ENCODE assay signal across 22 cellular contexts in genomic region chr10:76111404-76111803, GRCh38.
DNase-seq lines count a peak whose midpoint lies in the region; ATAC-seq and TF ChIP-seq lines count a peak whose summit lies in the region.
"Had no signal": no experiment of that assay in that cellular context is flagged by ENCODE, and none has a peak within 500 bp of the region (broad histone marks: within the 10 kb centered on the region; RNA-seq: fewer than 3 reads in every experiment).

No MANE protein-coding gene starts in this region.

- H3K56ac ChIP-seq in mesendoderm (ENCODE audit: low read length) = no peak overlapping the region

- H3K36me3 Mint-ChIP-seq in WTC11 = no peaks in the 10 kb centered on the region
- H3K36me3 Mint-ChIP-seq in type B pancreatic cell = peaks cover 11% of the 10 kb centered on the region

- peak overlapping the region; percentile 66 for H3K4ac ChIP-seq in mesendoderm (ENCODE audit: low read depth, low read length)

- H3K4me1 Mint-ChIP-seq in WTC11 (peaks cover 43% of the 10 kb centered on the region), type B pancreatic cell (ENCODE audit: unreplicated experiment) (peaks cover 63% of the 10 kb centered on the region)

- POLR2A ChIA-PET in SK-N-SH (lab: Yijun Ruan, JAX) (interaction anchor here (1.1 kb wide), 1 partner anchor 710 kb away, joined by 3 read pairs; the partner anchor contains the start of gene ZNF503), WTC11 (lab: Charles Lee) (no interaction called here)

- no peaks in the 10 kb centered on the region for H4K20me1 ChIP-seq in SK-N-SH (ENCODE audit: insufficient read depth)

- no peak for TF ChIP-seq EP300 in SK-N-SH (IDR thresholded peaks at IDR 0.05; ENCODE audit: borderline replicate concordance in 1 of 2, low read depth in 1 of 2, low read length in 1 of 2)

- no peak overlapping the region for H2AK5ac ChIP-seq in mesendoderm (ENCODE audit: low read length)

- TF ChIP-seq RAD21 in SK-N-SH (IDR thresholded peaks at IDR 0.05; ENCODE audit: low read length) = no peak

- DNase-seq in SK-N-SH = no peak
- no peak for DNase-seq in WTC11 (ENCODE audit: low spot score)
- no peak for DNase-seq in mesendoderm
- no peak for DNase-seq in type B pancreatic cell (ENCODE audit: extremely low spot score, unreplicated experiment)
- no peak for DNase-seq in central memory CD4-positive, alpha-beta T cell
- DNase-seq in activated naive CD4-positive, alpha-beta T cell treated with Interleukin-2 at 50 U/mL for 16 hours = no peak
- DNase-seq: 8988T; ACHN; DMS153; DND-41; IMR-90; MM.1S; NCI-H2029; NCI-H446; NCI-H524 treated with DMSO at 0.1 percent for 48 hours; NCI-H774; NK-92 treated with Interleukin-12 subunit alpha and Interleukin-12 subunit beta, amount 100 ng/mL, for 24 hours; PC-3; SJCRH30 had no signal

- H3K4me1 ChIP-seq in SK-N-SH (ENCODE audit: control insufficient read depth in 1 of 2, insufficient read depth in 2 of 2, low read depth in 1 of 2, low read length in 1 of 2) (peaks cover 9 to 46% of the 10 kb centered on the region in 2 experiments), mesendoderm (ENCODE audit: control insufficient read depth, low read depth, low read length) (peaks cover 9% of the 10 kb centered on the region)

- no peak overlapping the region for H4K8ac ChIP-seq in mesendoderm (ENCODE audit: low read depth, low read length)

- peak overlapping the region; percentile 20 for H2BK15ac ChIP-seq in mesendoderm (replicated peaks; ENCODE audit: low read depth)

- H3K27ac ChIP-seq in SK-N-SH (ENCODE audit: low read depth in 2 of 2, low read length in 1 of 2) = peak overlapping the region in 1 of 2 experiments; percentile 90; a peak in 1 of 4 replicates
- H3K27ac ChIP-seq in mesendoderm (ENCODE audit: low read depth, low read length) = no peak overlapping the region
- H3K27ac ChIP-seq: KMS-11, SJCRH30 had no signal

- H3K27me3 Mint-ChIP-seq in WTC11 (ENCODE audit: low read depth) (peaks cover 33% of the 10 kb centered on the region), type B pancreatic cell (peaks cover 78% of the 10 kb centered on the region)

- no peak overlapping the region for H3K9ac ChIP-seq in SK-N-SH
- no peak overlapping the region for H3K9ac ChIP-seq in mesendoderm (ENCODE audit: low read length)
- H3K9ac ChIP-seq: KMS-11 had no signal

- H3K18ac ChIP-seq in mesendoderm (ENCODE audit: low read length) = peak overlapping the region; percentile 88

- ATAC-seq in SK-N-SH treated with all-trans-retinoic acid at 6 μM for 48 hours (no peak), WTC11 (no peak), HG03039 (IDR thresholded peaks at IDR 0.05; ENCODE audit: unreplicated experiment) (no peak)
- ATAC-seq: PC-3 had no signal

- H3K4me3 ChIP-seq in SK-N-SH (ENCODE audit: low read depth in 2 of 2, low read length in 1 of 2) = no peak overlapping the region
- no peak overlapping the region for H3K4me3 ChIP-seq in mesendoderm (ENCODE audit: low read length)
- H3K4me3 ChIP-seq: SJCRH30 had no signal

- no peaks in the 10 kb centered on the region for H3K79me1 ChIP-seq in mesendoderm (ENCODE audit: low read length)

- no peak overlapping the region for H3K23ac ChIP-seq in mesendoderm (ENCODE audit: low read length)

- H3K27me3 ChIP-seq in SK-N-SH (ENCODE audit: insufficient read depth) (no peaks in the 10 kb centered on the region), mesendoderm (ENCODE audit: insufficient read depth, low read length, poor library complexity) (no peaks in the 10 kb centered on the region)
- H3K27me3 ChIP-seq: SJCRH30 had no signal

- peaks cover 3% of the 10 kb centered on the region for H3F3A ChIP-seq in SK-N-SH (replicated peaks; ENCODE audit: insufficient read depth)

- no peaks in the 10 kb centered on the region for H3K9me2 ChIP-seq in SK-N-SH

- 77% methylated on average over 4 of the region's 4 CpGs for WGBS in SK-N-SH (ENCODE audit: low lambda C conversion rate)
- no CpG with 5 or more reads among the region's 4 CpGs for WGBS in mesendoderm (ENCODE audit: extremely low coverage, insufficient coverage, low lambda C conversion rate)

- H3K9me3 ChIP-seq in SK-N-SH = no peaks in the 10 kb centered on the region
- H3K9me3 ChIP-seq: SJCRH30 had no signal

- H3K79me2 ChIP-seq in SK-N-SH (ENCODE audit: insufficient read depth) = no peaks in the 10 kb centered on the region
- H3K79me2 ChIP-seq in mesendoderm (ENCODE audit: control insufficient read depth, insufficient read depth, low read length) = no peaks in the 10 kb centered on the region

- CTCF ChIA-PET in SK-N-SH (lab: Yijun Ruan, JAX) = interaction anchor here (0.6 to 1.8 kb wide), 5 partner anchors 10 to 711 kb away, joined by 3 to 4 read pairs (median 3); no protein-coding TSS in a partner anchor
- CTCF ChIA-PET in WTC11 (lab: Charles Lee) = interaction anchor here (0.6 to 1.2 kb wide), 4 partner anchors 60 to 204 kb away, joined by 3 to 6 read pairs (median 6); no protein-coding TSS in a partner anchor

- H3K9me3 Mint-ChIP-seq in WTC11 (no peaks in the 10 kb centered on the region), type B pancreatic cell (peaks cover 8% of the 10 kb centered on the region)

- no peak overlapping the region for H3K27ac Mint-ChIP-seq in WTC11
- peak overlapping the region; percentile 30 for H3K27ac Mint-ChIP-seq in type B pancreatic cell

- H3K4me3 Mint-ChIP-seq in WTC11 (peak overlapping the region; percentile 42), type B pancreatic cell (peak overlapping the region; percentile 64)

- H4K5ac ChIP-seq in mesendoderm (ENCODE audit: low read length) = no peak overlapping the region

- no peak for TF ChIP-seq CTCF in SK-N-SH (IDR thresholded peaks at IDR 0.05)
- no peak for TF ChIP-seq CTCF in WTC11 (IDR thresholded peaks at IDR 0.05)
- no peak for TF ChIP-seq CTCF in type B pancreatic cell (conservative IDR thresholded peaks at IDR 0.05)

- H3K4me2 ChIP-seq in SK-N-SH = 0 out of 2 replicates have a peak overlapping the region, but pooled peaks have one; percentile 19
- H3K4me2 ChIP-seq in mesendoderm (ENCODE audit: low read length) = no peak overlapping the region
- H3K4me2 ChIP-seq: KMS-11 had no signal

- H3K36me3 ChIP-seq in SK-N-SH (replicated peaks in 1 of 2; ENCODE audit: control insufficient read depth in 1 of 2, insufficient read depth in 2 of 2, low read length in 1 of 2) (no peaks in the 10 kb centered on the region), mesendoderm (ENCODE audit: control insufficient read depth, insufficient read depth, low read length) (no peaks in the 10 kb centered on the region)
- H3K36me3 ChIP-seq: SJCRH30 had no signal

- no peak overlapping the region for H2BK120ac ChIP-seq in mesendoderm (ENCODE audit: low read depth, low read length)

- no peak overlapping the region for H2BK5ac ChIP-seq in mesendoderm (ENCODE audit: low read length)

- no peak overlapping the region for H2AFZ ChIP-seq in SK-N-SH (ENCODE audit: low read depth)

TF ChIP-seq in SK-N-SH, 30 proteins besides CTCF, POLR2A, EP300 and RAD21:
- TF ChIP-seq, protein P1, sequence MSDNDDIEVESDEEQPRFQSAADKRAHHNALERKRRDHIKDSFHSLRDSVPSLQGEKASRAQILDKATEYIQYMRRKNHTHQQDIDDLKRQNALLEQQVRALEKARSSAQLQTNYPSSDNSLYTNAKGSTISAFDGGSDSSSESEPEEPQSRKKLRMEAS (IDR thresholded peaks at IDR 0.05; ENCODE audit: low read depth) = no peak
- TF ChIP-seq YY1 (IDR thresholded peaks at IDR 0.05; ENCODE audit: low read depth) (no peak), MXI1 (IDR thresholded peaks at IDR 0.05; ENCODE audit: low read depth, low read length) (no peak), GABPA (IDR thresholded peaks at IDR 0.05; ENCODE audit: low read depth) (no peak), FOXM1 (IDR thresholded peaks at IDR 0.05; ENCODE audit: low read depth) (no peak)
TF ChIP-seq in SK-N-SH: peak in this region for 0.

TF ChIP-seq in WTC11, 78 proteins besides CTCF, POLR2A, EP300 and RAD21 (continues in another document):
- TF ChIP-seq MXD4 (CRISPR knock-in tag; IDR thresholded peaks at IDR 0.05; ENCODE audit: borderline replicate concordance) = no peak
- TF ChIP-seq ZNF532 (CRISPR knock-in tag; IDR thresholded peaks at IDR 0.05; ENCODE audit: borderline replicate concordance) = no peak
- no peak for TF ChIP-seq IRF1 (CRISPR knock-in tag; IDR thresholded peaks at IDR 0.05)
